ENCODE assay signal across 1 cellular context in the genomic region with DNA sequence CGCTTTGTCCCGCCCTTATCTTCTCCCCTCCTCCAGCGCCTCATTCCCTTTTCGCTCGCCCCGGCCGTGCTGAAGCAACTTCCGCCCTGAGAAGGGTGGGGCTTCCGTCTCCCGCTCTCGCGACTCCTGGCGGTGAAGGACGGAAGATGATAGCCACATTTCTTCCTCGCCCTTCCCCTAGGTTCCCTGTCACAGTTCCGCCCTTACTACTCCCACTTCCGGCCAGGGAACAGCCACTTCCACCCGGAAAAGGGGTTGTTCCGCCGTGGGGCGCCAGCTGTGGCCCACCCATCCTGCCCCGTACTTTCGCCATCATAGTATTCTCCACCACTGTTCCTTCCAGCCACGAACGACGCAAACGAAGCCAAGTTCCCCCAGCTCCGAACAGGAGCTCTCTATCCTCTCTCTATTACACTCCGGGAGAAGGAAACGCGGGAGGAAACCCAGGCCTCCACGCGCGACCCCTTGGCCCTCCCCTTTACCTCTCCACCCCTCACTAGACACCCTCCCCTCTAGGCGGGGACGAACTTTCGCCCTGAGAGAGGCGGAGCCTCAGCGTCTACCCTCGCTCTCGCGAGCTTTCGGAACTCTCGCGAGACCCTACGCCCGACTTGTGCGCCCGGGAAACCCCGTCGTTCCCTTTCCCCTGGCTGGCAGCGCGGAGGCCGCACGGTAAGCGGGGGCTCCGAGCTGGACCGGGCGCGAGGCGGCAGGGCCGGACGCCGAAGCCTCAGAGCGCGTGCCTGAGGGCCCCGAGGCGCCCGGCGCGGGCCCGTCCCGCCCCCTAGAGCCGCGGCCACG.
TF ChIP-seq lines count a peak whose summit lies in the region.

A gene (plus strand): TSS at position 638 of the 801 bp plus-strand sequence. CDS start 520 bp downstream, outside the sequence.

TF ChIP-seq in K562, 482 proteins besides CTCF, POLR2A, EP300 and RAD21 (continued from another document and continues in another):
- TF ChIP-seq, protein P1, sequence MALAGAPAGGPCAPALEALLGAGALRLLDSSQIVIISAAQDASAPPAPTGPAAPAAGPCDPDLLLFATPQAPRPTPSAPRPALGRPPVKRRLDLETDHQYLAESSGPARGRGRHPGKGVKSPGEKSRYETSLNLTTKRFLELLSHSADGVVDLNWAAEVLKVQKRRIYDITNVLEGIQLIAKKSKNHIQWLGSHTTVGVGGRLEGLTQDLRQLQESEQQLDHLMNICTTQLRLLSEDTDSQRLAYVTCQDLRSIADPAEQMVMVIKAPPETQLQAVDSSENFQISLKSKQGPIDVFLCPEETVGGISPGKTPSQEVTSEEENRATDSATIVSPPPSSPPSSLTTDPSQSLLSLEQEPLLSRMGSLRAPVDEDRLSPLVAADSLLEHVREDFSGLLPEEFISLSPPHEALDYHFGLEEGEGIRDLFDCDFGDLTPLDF (CRISPR knock-in tag; IDR thresholded peaks at IDR 0.05) = peak; percentile 79; the same call in 1 of the 2 replicates
- TF ChIP-seq SRSF3 (IDR thresholded peaks at IDR 0.05; ENCODE audit: insufficient read depth, low read length) (no peak), PML (IDR thresholded peaks at IDR 0.05; ENCODE audit: low read length) (peak; percentile 84), ZZZ3 (IDR thresholded peaks at IDR 0.05) (peak; percentile 78; the same call in 1 of the 2 replicates), HNRNPK (IDR thresholded peaks at IDR 0.05; ENCODE audit: low read depth, low read length, poor library complexity, severe bottlenecking) (no peak), MIER1 (IDR thresholded peaks at IDR 0.05; ENCODE audit: low read depth) (no peak), LARP7 (IDR thresholded peaks at IDR 0.05) (no peak), PRMT5 (CRISPR knock-in tag; IDR thresholded peaks at IDR 0.05) (no peak), NR2F6 (CRISPR knock-in tag; IDR thresholded peaks at IDR 0.05) (no peak), KLF6 (CRISPR knock-in tag; IDR thresholded peaks at IDR 0.05; ENCODE audit: borderline replicate concordance) (no peak; the same call in 1 of the 2 replicates), SIRT6 (IDR thresholded peaks at IDR 0.05; ENCODE audit: low read depth, low read length) (no peak), TRIM24 (IDR thresholded peaks at IDR 0.05) (peak in 1 of 2 experiments; percentile 76; a peak in 2 of 4 replicates), PCBP2 (IDR thresholded peaks at IDR 0.05; ENCODE audit: low read depth, low read length, poor library complexity, severe bottlenecking) (no peak), FOXJ3 (CRISPR knock-in tag; IDR thresholded peaks at IDR 0.05) (no peak), DPF2 (IDR thresholded peaks at IDR 0.05) (peak; percentile 81), NFE2 (IDR thresholded peaks at IDR 0.05; ENCODE audit: low read depth) (no peak; the same call in 1 of the 2 replicates), FOXJ2 (tag; IDR thresholded peaks at IDR 0.05) (no peak), FOS (IDR thresholded peaks at IDR 0.05; ENCODE audit: extremely low read depth, insufficient read length) (no peak), XRCC4 (IDR thresholded peaks at IDR 0.05; ENCODE audit: extremely low read depth, insufficient read depth, insufficient read length) (no peak), NR2C1 (IDR thresholded peaks at IDR 0.05) (peak; percentile 93), NR2C1 (tag; IDR thresholded peaks at IDR 0.05) (peak; percentile 96), SNRNP70 (optimal IDR thresholded peaks at IDR 0.05; ENCODE audit: low read depth, low read length) (no peak), MEF2D (tag; conservative IDR thresholded peaks at IDR 0.05; ENCODE audit: low read depth) (no peak), MYBL2 (IDR thresholded peaks at IDR 0.05; ENCODE audit: low read depth) (no peak), MYBL2 (CRISPR knock-in tag; IDR thresholded peaks at IDR 0.05; ENCODE audit: borderline replicate concordance) (no peak), ZFP36 (IDR thresholded peaks at IDR 0.05; ENCODE audit: low read depth, low read length, partially characterized antibody) (no peak), ZBED1 (IDR thresholded peaks at IDR 0.05) (peak; percentile 49; the same call in 1 of the 2 replicates)
- TF ChIP-seq, protein P2, sequence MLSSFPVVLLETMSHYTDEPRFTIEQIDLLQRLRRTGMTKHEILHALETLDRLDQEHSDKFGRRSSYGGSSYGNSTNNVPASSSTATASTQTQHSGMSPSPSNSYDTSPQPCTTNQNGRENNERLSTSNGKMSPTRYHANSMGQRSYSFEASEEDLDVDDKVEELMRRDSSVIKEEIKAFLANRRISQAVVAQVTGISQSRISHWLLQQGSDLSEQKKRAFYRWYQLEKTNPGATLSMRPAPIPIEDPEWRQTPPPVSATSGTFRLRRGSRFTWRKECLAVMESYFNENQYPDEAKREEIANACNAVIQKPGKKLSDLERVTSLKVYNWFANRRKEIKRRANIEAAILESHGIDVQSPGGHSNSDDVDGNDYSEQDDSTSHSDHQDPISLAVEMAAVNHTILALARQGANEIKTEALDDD (IDR thresholded peaks at IDR 0.05) = peak; percentile 76; the same call in 1 of the 2 replicates
- TF ChIP-seq, protein P3, sequence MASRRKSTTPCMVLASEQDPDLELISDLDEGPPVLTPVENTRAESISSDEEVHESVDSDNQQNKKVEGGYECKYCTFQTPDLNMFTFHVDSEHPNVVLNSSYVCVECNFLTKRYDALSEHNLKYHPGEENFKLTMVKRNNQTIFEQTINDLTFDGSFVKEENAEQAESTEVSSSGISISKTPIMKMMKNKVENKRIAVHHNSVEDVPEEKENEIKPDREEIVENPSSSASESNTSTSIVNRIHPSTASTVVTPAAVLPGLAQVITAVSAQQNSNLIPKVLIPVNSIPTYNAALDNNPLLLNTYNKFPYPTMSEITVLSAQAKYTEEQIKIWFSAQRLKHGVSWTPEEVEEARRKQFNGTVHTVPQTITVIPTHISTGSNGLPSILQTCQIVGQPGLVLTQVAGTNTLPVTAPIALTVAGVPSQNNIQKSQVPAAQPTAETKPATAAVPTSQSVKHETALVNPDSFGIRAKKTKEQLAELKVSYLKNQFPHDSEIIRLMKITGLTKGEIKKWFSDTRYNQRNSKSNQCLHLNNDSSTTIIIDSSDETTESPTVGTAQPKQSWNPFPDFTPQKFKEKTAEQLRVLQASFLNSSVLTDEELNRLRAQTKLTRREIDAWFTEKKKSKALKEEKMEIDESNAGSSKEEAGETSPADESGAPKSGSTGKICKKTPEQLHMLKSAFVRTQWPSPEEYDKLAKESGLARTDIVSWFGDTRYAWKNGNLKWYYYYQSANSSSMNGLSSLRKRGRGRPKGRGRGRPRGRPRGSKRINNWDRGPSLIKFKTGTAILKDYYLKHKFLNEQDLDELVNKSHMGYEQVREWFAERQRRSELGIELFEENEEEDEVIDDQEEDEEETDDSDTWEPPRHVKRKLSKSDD (conservative IDR thresholded peaks at IDR 0.05; ENCODE audit: low read length) = peak; percentile 99
- TF ChIP-seq, protein P4, sequence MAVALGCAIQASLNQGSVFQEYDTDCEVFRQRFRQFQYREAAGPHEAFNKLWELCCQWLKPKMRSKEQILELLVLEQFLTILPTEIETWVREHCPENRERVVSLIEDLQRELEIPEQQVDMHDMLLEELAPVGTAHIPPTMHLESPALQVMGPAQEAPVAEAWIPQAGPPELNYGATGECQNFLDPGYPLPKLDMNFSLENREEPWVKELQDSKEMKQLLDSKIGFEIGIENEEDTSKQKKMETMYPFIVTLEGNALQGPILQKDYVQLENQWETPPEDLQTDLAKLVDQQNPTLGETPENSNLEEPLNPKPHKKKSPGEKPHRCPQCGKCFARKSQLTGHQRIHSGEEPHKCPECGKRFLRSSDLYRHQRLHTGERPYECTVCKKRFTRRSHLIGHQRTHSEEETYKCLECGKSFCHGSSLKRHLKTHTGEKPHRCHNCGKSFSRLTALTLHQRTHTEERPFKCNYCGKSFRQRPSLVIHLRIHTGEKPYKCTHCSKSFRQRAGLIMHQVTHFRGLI (CRISPR knock-in tag; IDR thresholded peaks at IDR 0.05) = no peak
- TF ChIP-seq, protein P5, sequence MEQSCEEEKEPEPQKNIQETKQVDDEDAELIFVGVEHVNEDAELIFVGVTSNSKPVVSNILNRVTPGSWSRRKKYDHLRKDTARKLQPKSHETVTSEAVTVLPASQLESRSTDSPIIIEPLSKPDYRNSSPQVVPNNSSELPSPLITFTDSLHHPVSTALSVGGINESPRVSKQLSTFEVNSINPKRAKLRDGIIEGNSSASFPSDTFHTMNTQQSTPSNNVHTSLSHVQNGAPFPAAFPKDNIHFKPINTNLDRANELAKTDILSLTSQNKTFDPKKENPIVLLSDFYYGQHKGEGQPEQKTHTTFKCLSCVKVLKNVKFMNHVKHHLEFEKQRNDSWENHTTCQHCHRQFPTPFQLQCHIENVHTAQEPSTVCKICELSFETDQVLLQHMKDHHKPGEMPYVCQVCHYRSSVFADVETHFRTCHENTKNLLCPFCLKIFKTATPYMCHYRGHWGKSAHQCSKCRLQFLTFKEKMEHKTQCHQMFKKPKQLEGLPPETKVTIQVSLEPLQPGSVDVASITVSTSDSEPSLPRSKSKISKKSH (CRISPR knock-in tag; IDR thresholded peaks at IDR 0.05) = no peak
- TF ChIP-seq, protein P6, sequence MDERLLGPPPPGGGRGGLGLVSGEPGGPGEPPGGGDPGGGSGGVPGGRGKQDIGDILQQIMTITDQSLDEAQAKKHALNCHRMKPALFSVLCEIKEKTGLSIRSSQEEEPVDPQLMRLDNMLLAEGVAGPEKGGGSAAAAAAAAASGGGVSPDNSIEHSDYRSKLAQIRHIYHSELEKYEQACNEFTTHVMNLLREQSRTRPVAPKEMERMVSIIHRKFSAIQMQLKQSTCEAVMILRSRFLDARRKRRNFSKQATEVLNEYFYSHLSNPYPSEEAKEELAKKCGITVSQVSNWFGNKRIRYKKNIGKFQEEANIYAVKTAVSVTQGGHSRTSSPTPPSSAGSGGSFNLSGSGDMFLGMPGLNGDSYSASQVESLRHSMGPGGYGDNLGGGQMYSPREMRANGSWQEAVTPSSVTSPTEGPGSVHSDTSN (CRISPR knock-in tag; IDR thresholded peaks at IDR 0.05; ENCODE audit: low read depth) = no peak
- TF ChIP-seq, protein P6 (tag; conservative IDR thresholded peaks at IDR 0.05; ENCODE audit: low read depth) = peak; percentile 52
- TF ChIP-seq, protein P7, sequence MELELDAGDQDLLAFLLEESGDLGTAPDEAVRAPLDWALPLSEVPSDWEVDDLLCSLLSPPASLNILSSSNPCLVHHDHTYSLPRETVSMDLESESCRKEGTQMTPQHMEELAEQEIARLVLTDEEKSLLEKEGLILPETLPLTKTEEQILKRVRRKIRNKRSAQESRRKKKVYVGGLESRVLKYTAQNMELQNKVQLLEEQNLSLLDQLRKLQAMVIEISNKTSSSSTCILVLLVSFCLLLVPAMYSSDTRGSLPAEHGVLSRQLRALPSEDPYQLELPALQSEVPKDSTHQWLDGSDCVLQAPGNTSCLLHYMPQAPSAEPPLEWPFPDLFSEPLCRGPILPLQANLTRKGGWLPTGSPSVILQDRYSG (tag; conservative IDR thresholded peaks at IDR 0.05; ENCODE audit: low read depth) = no peak
- TF ChIP-seq, protein P8, sequence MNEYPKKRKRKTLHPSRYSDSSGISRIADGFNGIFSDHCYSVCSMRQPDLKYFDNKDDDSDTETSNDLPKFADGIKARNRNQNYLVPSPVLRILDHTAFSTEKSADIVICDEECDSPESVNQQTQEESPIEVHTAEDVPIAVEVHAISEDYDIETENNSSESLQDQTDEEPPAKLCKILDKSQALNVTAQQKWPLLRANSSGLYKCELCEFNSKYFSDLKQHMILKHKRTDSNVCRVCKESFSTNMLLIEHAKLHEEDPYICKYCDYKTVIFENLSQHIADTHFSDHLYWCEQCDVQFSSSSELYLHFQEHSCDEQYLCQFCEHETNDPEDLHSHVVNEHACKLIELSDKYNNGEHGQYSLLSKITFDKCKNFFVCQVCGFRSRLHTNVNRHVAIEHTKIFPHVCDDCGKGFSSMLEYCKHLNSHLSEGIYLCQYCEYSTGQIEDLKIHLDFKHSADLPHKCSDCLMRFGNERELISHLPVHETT (CRISPR knock-in tag; conservative IDR thresholded peaks at IDR 0.05 in 1 of 2, IDR thresholded peaks at IDR 0.05 in 1 of 2) = peak in 1 of 2 experiments; percentile 92; a peak in 2 of 4 replicates
- TF ChIP-seq, protein P9, sequence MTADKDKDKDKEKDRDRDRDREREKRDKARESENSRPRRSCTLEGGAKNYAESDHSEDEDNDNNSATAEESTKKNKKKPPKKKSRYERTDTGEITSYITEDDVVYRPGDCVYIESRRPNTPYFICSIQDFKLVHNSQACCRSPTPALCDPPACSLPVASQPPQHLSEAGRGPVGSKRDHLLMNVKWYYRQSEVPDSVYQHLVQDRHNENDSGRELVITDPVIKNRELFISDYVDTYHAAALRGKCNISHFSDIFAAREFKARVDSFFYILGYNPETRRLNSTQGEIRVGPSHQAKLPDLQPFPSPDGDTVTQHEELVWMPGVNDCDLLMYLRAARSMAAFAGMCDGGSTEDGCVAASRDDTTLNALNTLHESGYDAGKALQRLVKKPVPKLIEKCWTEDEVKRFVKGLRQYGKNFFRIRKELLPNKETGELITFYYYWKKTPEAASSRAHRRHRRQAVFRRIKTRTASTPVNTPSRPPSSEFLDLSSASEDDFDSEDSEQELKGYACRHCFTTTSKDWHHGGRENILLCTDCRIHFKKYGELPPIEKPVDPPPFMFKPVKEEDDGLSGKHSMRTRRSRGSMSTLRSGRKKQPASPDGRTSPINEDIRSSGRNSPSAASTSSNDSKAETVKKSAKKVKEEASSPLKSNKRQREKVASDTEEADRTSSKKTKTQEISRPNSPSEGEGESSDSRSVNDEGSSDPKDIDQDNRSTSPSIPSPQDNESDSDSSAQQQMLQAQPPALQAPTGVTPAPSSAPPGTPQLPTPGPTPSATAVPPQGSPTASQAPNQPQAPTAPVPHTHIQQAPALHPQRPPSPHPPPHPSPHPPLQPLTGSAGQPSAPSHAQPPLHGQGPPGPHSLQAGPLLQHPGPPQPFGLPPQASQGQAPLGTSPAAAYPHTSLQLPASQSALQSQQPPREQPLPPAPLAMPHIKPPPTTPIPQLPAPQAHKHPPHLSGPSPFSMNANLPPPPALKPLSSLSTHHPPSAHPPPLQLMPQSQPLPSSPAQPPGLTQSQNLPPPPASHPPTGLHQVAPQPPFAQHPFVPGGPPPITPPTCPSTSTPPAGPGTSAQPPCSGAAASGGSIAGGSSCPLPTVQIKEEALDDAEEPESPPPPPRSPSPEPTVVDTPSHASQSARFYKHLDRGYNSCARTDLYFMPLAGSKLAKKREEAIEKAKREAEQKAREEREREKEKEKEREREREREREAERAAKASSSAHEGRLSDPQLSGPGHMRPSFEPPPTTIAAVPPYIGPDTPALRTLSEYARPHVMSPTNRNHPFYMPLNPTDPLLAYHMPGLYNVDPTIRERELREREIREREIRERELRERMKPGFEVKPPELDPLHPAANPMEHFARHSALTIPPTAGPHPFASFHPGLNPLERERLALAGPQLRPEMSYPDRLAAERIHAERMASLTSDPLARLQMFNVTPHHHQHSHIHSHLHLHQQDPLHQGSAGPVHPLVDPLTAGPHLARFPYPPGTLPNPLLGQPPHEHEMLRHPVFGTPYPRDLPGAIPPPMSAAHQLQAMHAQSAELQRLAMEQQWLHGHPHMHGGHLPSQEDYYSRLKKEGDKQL (CRISPR knock-in tag; IDR thresholded peaks at IDR 0.05; ENCODE audit: borderline replicate concordance) = no peak
